ENCODE assay signal across 8 cellular contexts in genomic region chr5:56908942-56909293, GRCh38. TPM values are rescaled to one million over a fixed set of nuclear protein-coding genes. Genes with fewer than 3 reads are reported as not detected.
DNase-seq lines count a peak whose midpoint lies in the region; ATAC-seq and TF ChIP-seq lines count a peak whose summit lies in the region.

No MANE protein-coding gene starts in this region.

- peaks cover 16% of the 10 kb centered on the region for H3K4me1 Mint-ChIP-seq in activated T-cell treated with anti-CD3 and anti-CD28 coated beads, Interleukin-2, amount 50 U/mL, for 4 hours (ENCODE audit: low read depth)

- H3K27me3 ChIP-seq in SJCRH30: no peaks in the 10 kb centered on the region
- H3K27me3 ChIP-seq in esophagus muscularis mucosa: no peaks in the 10 kb centered on the region
- no peaks in the 10 kb centered on the region for H3K27me3 ChIP-seq in neutrophil

- H3K9me3 ChIP-seq in SJCRH30 (replicated peaks) (no peaks in the 10 kb centered on the region), esophagus muscularis mucosa (no peaks in the 10 kb centered on the region), neutrophil (no peaks in the 10 kb centered on the region)

- no peak for TF ChIP-seq POLR2A in esophagus muscularis mucosa (IDR thresholded peaks at IDR 0.05; ENCODE audit: low read depth)

- WGBS in esophagus muscularis mucosa: 6% methylated on average over 19 of the region's 19 CpGs

- H3K4me3 ChIP-seq in SJCRH30: peak overlapping the region; percentile 67
- peak overlapping the region; percentile 67 to 77 (median 73) for H3K4me3 ChIP-seq in esophagus muscularis mucosa
- H3K4me3 ChIP-seq in neutrophil (ENCODE audit: low read depth in 1 of 2, low read length in 1 of 2): peak overlapping the region; percentile 59 to 96

- DNase-seq in activated T-cell treated with anti-CD3 and anti-CD28 coated beads, Interleukin-2, amount 50 U/mL, for 4 hours: peak; percentile 5
- DNase-seq in activated T-cell treated with anti-CD3 and anti-CD28 coated beads, Interleukin-2, amount 50 U/mL, for 1 hour: no peak
- no peak for DNase-seq in SJCRH30
- no peak for DNase-seq in esophagus muscularis mucosa (ENCODE audit: extremely low spot score)
- DNase-seq in effector CD4-positive, alpha-beta T cell: no peak

- intact Hi-C loops in esophagus muscularis mucosa (cut with DNase I): loop anchor here (5.0 to 10.0 kb wide), 2 partner anchors 43 to 1556 kb away; partner anchors contain the start of genes MIER3 and PLK2

- TF ChIP-seq CTCF in esophagus muscularis mucosa (IDR thresholded peaks at IDR 0.05): no peak
- no peak for TF ChIP-seq CTCF in neutrophil (IDR thresholded peaks at IDR 0.05)

- H3K4me3 Mint-ChIP-seq in activated T-cell treated with anti-CD3 and anti-CD28 coated beads, Interleukin-2, amount 50 U/mL, for 4 hours: peak overlapping the region; percentile 83

- no peaks in the 10 kb centered on the region for H3K36me3 Mint-ChIP-seq in activated T-cell treated with anti-CD3 and anti-CD28 coated beads, Interleukin-2, amount 50 U/mL, for 4 hours (ENCODE audit: insufficient read depth)

- ATAC-seq in activated T-cell treated with anti-CD3 and anti-CD28 coated beads, Interleukin-2, amount 50 U/mL, for 4 hours: peak; percentile 15 to 27
- ATAC-seq in HG02870 (IDR thresholded peaks at IDR 0.05; ENCODE audit: unreplicated experiment) (peak; percentile 28), HG02610 (IDR thresholded peaks at IDR 0.05; ENCODE audit: unreplicated experiment) (no peak)

- H3K36me3 ChIP-seq in SJCRH30 (no peaks in the 10 kb centered on the region), esophagus muscularis mucosa (peaks cover 0 to 3% (median 0%) of the 10 kb centered on the region in 4 donors), neutrophil (no peaks in the 10 kb centered on the region)

- H3K9me3 Mint-ChIP-seq in activated T-cell treated with anti-CD3 and anti-CD28 coated beads, Interleukin-2, amount 50 U/mL, for 4 hours: no peaks in the 10 kb centered on the region

- H3K4me1 ChIP-seq in SJCRH30: 0 out of 2 replicates have a peak, but pooled peaks cover 3% of the 10 kb centered on the region
- H3K4me1 ChIP-seq in esophagus muscularis mucosa: peaks cover 7 to 15% (median 11%) of the 10 kb centered on the region in 4 donors
- H3K4me1 ChIP-seq in neutrophil (ENCODE audit: control insufficient read depth in 1 of 2, insufficient read depth in 1 of 2, low read depth in 1 of 2, low read length in 1 of 2): peaks cover 19 to 29% of the 10 kb centered on the region in 2 experiments

- TF ChIP-seq EP300 in esophagus muscularis mucosa (IDR thresholded peaks at IDR 0.05): no peak

- H3K27me3 Mint-ChIP-seq in activated T-cell treated with anti-CD3 and anti-CD28 coated beads, Interleukin-2, amount 50 U/mL, for 4 hours (ENCODE audit: low read depth): no peaks in the 10 kb centered on the region

- H3K27ac ChIP-seq in SJCRH30: peak overlapping the region; percentile 70
- H3K27ac ChIP-seq in esophagus muscularis mucosa (replicated peaks in 1 of 4): peak overlapping the region; percentile 88 to 96 (median 94)
- peak overlapping the region; percentile 97 for H3K27ac ChIP-seq in neutrophil

RNA-seq across cellular contexts. Expression of gene SETD9, which starts 0.5 kb away (rescaled TPM):
- 10 to 100 TPM in 1 of 3 donors, 1 to 10 TPM in 2; 2.7 to 10.5 (median 7.5) TPM for total RNA-seq in activated T-cell treated with anti-CD3 and anti-CD28 coated beads, Interleukin-2, amount 50 U/mL, for 4 hours
- total RNA-seq in SJCRH30 (2014; rRNA removed; shearing (Covaris generic)): 7.6 and 9.2 TPM in 2 replicates
- 10 to 100 TPM in 3 of 4 donors, 1 to 10 TPM in 1; 5.0 to 20.8 (median 12.2) TPM for total RNA-seq in esophagus muscularis mucosa

RNA-seq across cellular contexts. Expression of gene MIER3, which starts 43.0 kb away (rescaled TPM):
- total RNA-seq in activated T-cell treated with anti-CD3 and anti-CD28 coated beads, Interleukin-2, amount 50 U/mL, for 4 hours: 10 to 100 TPM; 21.6 to 24.8 (median 21.9) TPM
- total RNA-seq in SJCRH30 (2014; rRNA removed; shearing (Covaris generic)): 28.0 and 31.2 TPM in 2 replicates
- total RNA-seq in esophagus muscularis mucosa: 10 to 100 TPM; 11.1 to 16.2 (median 13.0) TPM
